ENCODE assay signal across 1 cellular context in genomic region chr6:29924287-29924686, GRCh38.
TF ChIP-seq lines count a peak whose summit lies in the region.

No MANE protein-coding gene starts in this region.

TF ChIP-seq in HCT116, 20 proteins besides CTCF, POLR2A, EP300 and RAD21:
- TF ChIP-seq, protein P1, sequence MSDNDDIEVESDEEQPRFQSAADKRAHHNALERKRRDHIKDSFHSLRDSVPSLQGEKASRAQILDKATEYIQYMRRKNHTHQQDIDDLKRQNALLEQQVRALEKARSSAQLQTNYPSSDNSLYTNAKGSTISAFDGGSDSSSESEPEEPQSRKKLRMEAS (IDR thresholded peaks at IDR 0.05): no peak
- TF ChIP-seq CEBPB (IDR thresholded peaks at IDR 0.05; ENCODE audit: low read depth) (no peak), JUND (IDR thresholded peaks at IDR 0.05) (no peak), EZH2 (IDR thresholded peaks at IDR 0.05) (no peak), POLR2AphosphoS5 (IDR thresholded peaks at IDR 0.05; ENCODE audit: low read depth, low read length) (no peak), SP1 (IDR thresholded peaks at IDR 0.05; ENCODE audit: low read depth) (no peak), CBX3 (IDR thresholded peaks at IDR 0.05; ENCODE audit: low read depth) (no peak)
- TF ChIP-seq, protein P2, sequence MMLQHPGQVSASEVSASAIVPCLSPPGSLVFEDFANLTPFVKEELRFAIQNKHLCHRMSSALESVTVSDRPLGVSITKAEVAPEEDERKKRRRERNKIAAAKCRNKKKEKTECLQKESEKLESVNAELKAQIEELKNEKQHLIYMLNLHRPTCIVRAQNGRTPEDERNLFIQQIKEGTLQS (IDR thresholded peaks at IDR 0.05): no peak
